In the genomic region with DNA sequence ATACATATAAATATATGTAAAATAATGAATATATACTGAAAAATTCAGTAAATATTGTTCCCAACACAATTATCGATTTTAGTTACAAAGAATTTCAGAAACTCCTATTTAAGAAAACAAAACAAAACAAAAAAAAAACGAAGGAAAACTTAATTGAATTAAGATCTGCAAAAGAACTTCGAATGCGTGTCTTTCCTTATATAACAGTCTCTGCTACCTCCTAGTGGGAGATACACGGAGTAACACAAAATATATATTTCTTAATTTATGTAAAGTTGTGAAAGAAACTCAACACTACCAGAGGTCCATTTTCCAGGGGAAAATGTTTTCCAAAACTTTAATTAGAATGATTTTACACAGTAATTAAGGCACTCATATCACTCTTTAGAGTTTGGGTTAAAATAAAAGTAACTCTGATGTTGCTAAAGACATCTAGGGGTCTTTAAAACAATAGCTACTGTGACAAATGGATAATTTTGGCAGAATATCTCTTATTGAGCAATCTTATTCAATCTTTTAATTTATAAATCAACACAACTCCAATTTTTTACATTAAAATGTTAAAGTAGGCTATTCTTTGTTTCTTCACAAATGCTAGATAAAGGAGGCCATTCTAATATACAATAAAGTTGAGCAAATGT, we compare ENCODE assay signal across 8 cellular contexts. TPM values are rescaled to one million over a fixed set of nuclear protein-coding genes. Genes with fewer than 3 reads are reported as not detected.
DNase-seq lines count a peak whose midpoint lies in the region; ATAC-seq and TF ChIP-seq lines count a peak whose summit lies in the region.

No MANE protein-coding gene starts in this region.

- intact Hi-C loops in IMR-90 (cut with micrococcal nuclease), result loop anchor here (2.0 to 10.0 kb wide), 5 partner anchors 741 to 1443 kb away; no protein-coding TSS in a partner anchor
- intact Hi-C loops in lower lobe of right lung (cut with DNase I), result no loop called here

- TF ChIP-seq CTCF in IMR-90 (conservative IDR thresholded peaks at IDR 0.05; ENCODE audit: low read depth, low read length) (peak; percentile 54), lower lobe of right lung (IDR thresholded peaks at IDR 0.05) (peak; percentile 23), suprapubic skin (IDR thresholded peaks at IDR 0.05) (peak in 1 of 2 donors; percentile 19)

- ATAC-seq in IMR-90 (ENCODE audit: low read depth) (no peak; the same call in 1 of the 2 replicates), lower lobe of right lung (no peak), GM21737 (IDR thresholded peaks at IDR 0.05; ENCODE audit: unreplicated experiment) (no peak), GM21786 (IDR thresholded peaks at IDR 0.05; ENCODE audit: unreplicated experiment) (no peak)

- H2AK5ac ChIP-seq in IMR-90 (ENCODE audit: low read depth, low read length), result no peak overlapping the region

- no peak overlapping the region for H2AFZ ChIP-seq in IMR-90 (replicated peaks; ENCODE audit: low read length, poor library complexity)

- no peak for TF ChIP-seq EP300 in suprapubic skin (IDR thresholded peaks at IDR 0.05)

- no peaks in the 10 kb centered on the region for H3K4me1 ChIP-seq in IMR-90 (ENCODE audit: control insufficient read depth, insufficient read depth, low read length)
- H3K4me1 ChIP-seq in adipocyte (ENCODE audit: control insufficient read depth, insufficient read depth, low read length), result no peaks in the 10 kb centered on the region
- H3K4me1 ChIP-seq in lower lobe of right lung, result no peaks in the 10 kb centered on the region
- H3K4me1 ChIP-seq in suprapubic skin, result no peaks in the 10 kb centered on the region

- H3K14ac ChIP-seq in IMR-90 (replicated peaks; ENCODE audit: low read depth, low read length), result no peak overlapping the region

- no peak overlapping the region for H4K91ac ChIP-seq in IMR-90 (ENCODE audit: insufficient read depth, low read depth, low read length)

- H3K4me3 ChIP-seq in IMR-90 (ENCODE audit: insufficient read depth, low read depth, low read length), result no peak overlapping the region
- H3K4me3 ChIP-seq in adipocyte (ENCODE audit: low read length), result no peak overlapping the region
- H3K4me3 ChIP-seq in lower lobe of right lung, result no peak overlapping the region
- no peak overlapping the region for H3K4me3 ChIP-seq in suprapubic skin

- H3K56ac ChIP-seq in IMR-90 (ENCODE audit: extremely low read depth, insufficient read depth, low read length), result no peak overlapping the region

- no TSS peak for BruUV-seq in IMR-90 (replicated peaks; lab: Mats Ljungman, UMichigan)

- no peak for TF ChIP-seq POLR2A in IMR-90 (IDR thresholded peaks at IDR 0.05; ENCODE audit: low read depth, low read length)
- no peak for TF ChIP-seq POLR2A in suprapubic skin (IDR thresholded peaks at IDR 0.05)

- H2BK5ac ChIP-seq in IMR-90 (ENCODE audit: low read depth, low read length, poor library complexity, severe bottlenecking), result no peak overlapping the region

- H3K9ac ChIP-seq in IMR-90 (ENCODE audit: low read depth, low read length), result no peak overlapping the region
- H3K9ac ChIP-seq in adipocyte (ENCODE audit: low read length), result no peak overlapping the region

- no peak overlapping the region for H4K5ac ChIP-seq in IMR-90 (ENCODE audit: low read depth, low read length)

- no peak overlapping the region for H3K4ac ChIP-seq in IMR-90 (ENCODE audit: low read depth, low read length)

- H3K27me3 ChIP-seq in IMR-90 (ENCODE audit: control insufficient read depth, insufficient read depth, low read length), result no peaks in the 10 kb centered on the region
- H3K27me3 ChIP-seq in adipocyte (replicated peaks; ENCODE audit: control insufficient read depth, insufficient read depth, low read length), result no peaks in the 10 kb centered on the region
- H3K27me3 ChIP-seq in lower lobe of right lung (ENCODE audit: low read depth), result no peaks in the 10 kb centered on the region
- no peaks in the 10 kb centered on the region for H3K27me3 ChIP-seq in suprapubic skin

- peak; percentile 63 for TF ChIP-seq RAD21 in IMR-90 (IDR thresholded peaks at IDR 0.05; ENCODE audit: low read length)

- no peak overlapping the region for H3K18ac ChIP-seq in IMR-90 (ENCODE audit: low read depth, low read length)

- no peak overlapping the region for H2BK15ac ChIP-seq in IMR-90 (ENCODE audit: low read depth, low read length)

- H3K27ac ChIP-seq in IMR-90 (ENCODE audit: insufficient read depth, low read length) (no peak overlapping the region), lower lobe of right lung (no peak overlapping the region), suprapubic skin (no peak overlapping the region)

- POLR2A ChIA-PET in IMR-90 (lab: Charles Lee; ENCODE audit: unreplicated experiment), result interaction anchor here (0.7 kb wide), 1 partner anchor 26 kb away, joined by 10 read pairs; no protein-coding TSS in a partner anchor

- no CpG with 5 or more reads among the region's 5 CpGs for WGBS in IMR-90 (ENCODE audit: extremely low coverage in 2 of 2, insufficient read length in 1 of 2), 2 experiments
- 17% methylated on average over 5 of the region's 5 CpGs for WGBS in suprapubic skin

- H3K79me1 ChIP-seq in IMR-90 (ENCODE audit: low read depth in 1 of 2, low read length in 2 of 2), result no peaks in the 10 kb centered on the region

- no peak overlapping the region for H2BK120ac ChIP-seq in IMR-90 (ENCODE audit: low read depth, low read length)

- H3K4me2 ChIP-seq in IMR-90 (ENCODE audit: low read depth, low read length), result no peak overlapping the region

- H3K9me1 ChIP-seq in IMR-90 (ENCODE audit: insufficient read depth, low read length), result no peaks in the 10 kb centered on the region

- dilution Hi-C loops in IMR-90 (cut with HindIII; ENCODE audit: low sequenced_read_pairs, unreplicated experiment), result no loop called here

- H4K8ac ChIP-seq in IMR-90 (ENCODE audit: low read depth in 2 of 2, low read length in 2 of 2), result no peak overlapping the region

- H3K9me3 ChIP-seq in IMR-90 (ENCODE audit: control insufficient read depth, insufficient read depth, low read length), result no peaks in the 10 kb centered on the region
- no peaks in the 10 kb centered on the region for H3K9me3 ChIP-seq in adipocyte (ENCODE audit: control insufficient read depth, low read length)
- no peaks in the 10 kb centered on the region for H3K9me3 ChIP-seq in lower lobe of right lung
- H3K9me3 ChIP-seq in suprapubic skin, result no peaks in the 10 kb centered on the region

- no peak overlapping the region for H2AK9ac ChIP-seq in IMR-90 (replicated peaks; ENCODE audit: low read depth, low read length, poor library complexity)

- no peaks in the 10 kb centered on the region for H3K36me3 ChIP-seq in IMR-90 (ENCODE audit: control insufficient read depth, insufficient read depth, low read length)
- H3K36me3 ChIP-seq in adipocyte (ENCODE audit: control insufficient read depth, insufficient read depth, low read length, severe bottlenecking), result no peaks in the 10 kb centered on the region
- peaks cover 8% of the 10 kb centered on the region for H3K36me3 ChIP-seq in lower lobe of right lung
- H3K36me3 ChIP-seq in suprapubic skin, result no peaks in the 10 kb centered on the region

- in situ Hi-C loops in IMR-90 (cut with MboI; ENCODE audit: low sequenced_read_pairs), result no loop called here

- no peaks in the 10 kb centered on the region for H4K20me1 ChIP-seq in IMR-90 (ENCODE audit: insufficient read depth, low read length)

- no peak overlapping the region for H3K23ac ChIP-seq in IMR-90 (ENCODE audit: low read depth, low read length)

- CTCF ChIA-PET in IMR-90 (lab: Yijun Ruan, JAX), result interaction anchor here (0.6 kb wide), 1 partner anchor 1475 kb away, joined by 7 read pairs; no protein-coding TSS in a partner anchor

- H2BK20ac ChIP-seq in IMR-90 (ENCODE audit: low read depth, low read length), result no peak overlapping the region

- peak; percentile 8 for DNase-seq in CD1c-positive myeloid dendritic cell (ENCODE audit: extremely low spot score)
- peak; percentile 35 for DNase-seq in IMR-90
- peak; percentile 62 for DNase-seq in adipocyte (ENCODE audit: low read depth)
- no peak for DNase-seq in lower lobe of right lung
- no peak for DNase-seq in suprapubic skin (ENCODE audit: low spot score in 2 of 2)
- no peak for DNase-seq in dedifferentiated amniotic fluid mesenchymal stem cell (ENCODE audit: extremely low spot score)

TF ChIP-seq in IMR-90, 13 proteins besides CTCF, POLR2A, EP300 and RAD21:
- TF ChIP-seq CEBPB (IDR thresholded peaks at IDR 0.05; ENCODE audit: low read depth, low read length), result no peak
- no peak for TF ChIP-seq MXI1 (IDR thresholded peaks at IDR 0.05; ENCODE audit: borderline replicate concordance, low read depth, low read length)
- TF ChIP-seq SMC3 (IDR thresholded peaks at IDR 0.05; ENCODE audit: low read depth, low read length), result peak; percentile 44; the same call in 1 of the 2 replicates
- TF ChIP-seq RFX5 (IDR thresholded peaks at IDR 0.05; ENCODE audit: low read depth, low read length), result no peak
- TF ChIP-seq CHD1 (IDR thresholded peaks at IDR 0.05; ENCODE audit: low read depth, low read length), result no peak
- TF ChIP-seq MAZ (IDR thresholded peaks at IDR 0.05; ENCODE audit: borderline replicate concordance, low read depth, low read length), result no peak
- TF ChIP-seq RCOR1 (IDR thresholded peaks at IDR 0.05; ENCODE audit: insufficient replicate concordance, low read length), result no peak
- TF ChIP-seq, protein P1, sequence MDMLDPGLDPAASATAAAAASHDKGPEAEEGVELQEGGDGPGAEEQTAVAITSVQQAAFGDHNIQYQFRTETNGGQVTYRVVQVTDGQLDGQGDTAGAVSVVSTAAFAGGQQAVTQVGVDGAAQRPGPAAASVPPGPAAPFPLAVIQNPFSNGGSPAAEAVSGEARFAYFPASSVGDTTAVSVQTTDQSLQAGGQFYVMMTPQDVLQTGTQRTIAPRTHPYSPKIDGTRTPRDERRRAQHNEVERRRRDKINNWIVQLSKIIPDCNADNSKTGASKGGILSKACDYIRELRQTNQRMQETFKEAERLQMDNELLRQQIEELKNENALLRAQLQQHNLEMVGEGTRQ (IDR thresholded peaks at IDR 0.05; ENCODE audit: low read depth, low read length), result no peak

RNA-seq across cellular contexts. Expression of gene NEBL, which starts 41.6 kb away (rescaled TPM):
- total RNA-seq in IMR-90 (2012; rRNA removed) (under 0.01 TPM in 1 of 2 replicates, not detected in the other), lower lobe of right lung (96.4 TPM), suprapubic skin (10 to 100 TPM; 49.9 to 86.4 (median 70.5) TPM)
- under 0.01 TPM in 1 of 2 replicates, not detected in the other for polyA plus RNA-seq in IMR-90 (2012; rRNA removed)
- polyA plus RNA-seq in IMR-90 (2012; cell fraction: cytosol; rRNA removed), result not detected in 2 replicates
- 0.01 TPM in 1 of 2 replicates, not detected in the other for polyA plus RNA-seq in IMR-90 (2012; cell fraction: nucleus; rRNA removed; ENCODE audit: low replicate concordance)

Comparison
In these comparisons a context has a peak if more than half of its experiments do, and no peak if none do; other contexts are left out.
1. DNase-seq: peak in CD1c-positive myeloid dendritic cell (single experiment), IMR-90 (single experiment) and adipocyte (single experiment); none in lower lobe of right lung (single experiment), suprapubic skin (0 of 2) and dedifferentiated amniotic fluid mesenchymal stem cell (single experiment).
2. RNA of gene NEBL, which starts 41.6 kb away (total RNA-seq): 96.4 TPM in lower lobe of right lung (single experiment) and 49.9 to 86.4 TPM in suprapubic skin; under 0.01 TPM in IMR-90; every median in the first group is over 10 times any median in the second.